In genomic region chr9:35115680-35116538, GRCh38 we compare ENCODE assay signal across 8 cellular contexts. TPM values are rescaled to one million over a fixed set of nuclear protein-coding genes. Genes with fewer than 3 reads are reported as not detected.
DNase-seq lines count a peak whose midpoint lies in the region; ATAC-seq and FAIRE-seq lines count a peak whose summit lies in the region.

A gene with protein sequence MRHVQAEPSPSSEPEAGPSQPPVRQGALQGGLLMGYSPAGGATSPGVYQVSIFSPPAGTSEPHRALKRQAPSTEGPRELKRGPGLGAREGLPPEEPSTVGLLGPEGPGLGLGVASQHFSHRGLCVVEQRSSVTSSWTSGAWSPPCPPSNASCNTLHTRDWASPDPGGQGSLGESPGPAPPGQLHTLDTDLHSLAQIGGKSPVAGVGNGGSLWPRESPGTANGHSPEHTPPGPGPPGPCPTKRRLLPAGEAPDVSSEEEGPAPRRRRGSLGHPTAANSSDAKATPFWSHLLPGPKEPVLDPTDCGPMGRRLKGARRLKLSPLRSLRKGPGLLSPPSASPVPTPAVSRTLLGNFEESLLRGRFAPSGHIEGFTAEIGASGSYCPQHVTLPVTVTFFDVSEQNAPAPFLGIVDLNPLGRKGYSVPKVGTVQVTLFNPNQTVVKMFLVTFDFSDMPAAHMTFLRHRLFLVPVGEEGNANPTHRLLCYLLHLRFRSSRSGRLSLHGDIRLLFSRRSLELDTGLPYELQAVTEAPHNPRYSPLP (minus strand): TSS chr9:35115862. CDS start chr9:35108274, 7,588 bp downstream.

- H3K9ac ChIP-seq in endocrine pancreas (ENCODE audit: control insufficient read depth, insufficient read depth, low read length) (peak within 1 kb of the TSS; percentile 60), mesendoderm (ENCODE audit: low read length) (peak within 1 kb of the TSS; percentile 85)

- H3K4me1 ChIP-seq in endocrine pancreas (ENCODE audit: control insufficient read depth, insufficient read depth, low read length) (peaks cover 3% of the 10 kb centered on the region), mesendoderm (ENCODE audit: control insufficient read depth, low read depth, low read length) (peaks cover 6% of the 10 kb centered on the region)

- peak within 1 kb of the TSS; percentile 94 for H3K4me2 ChIP-seq in mesendoderm (ENCODE audit: low read length)

- H3K79me1 ChIP-seq in mesendoderm (ENCODE audit: low read length): peaks cover 3% of the 10 kb centered on the region

- peaks cover 40% of the 10 kb centered on the region for H3K4me1 Mint-ChIP-seq in activated CD8-positive, alpha-beta memory T cell treated with anti-CD3 and anti-CD28 coated beads, Interleukin-2, amount 10 ng/mL, durations not matched to agents 7 days and 5 days

- H3K18ac ChIP-seq in mesendoderm (ENCODE audit: low read length): peak within 1 kb of the TSS; percentile 81

- no peak within 1 kb of the TSS for H2AK5ac ChIP-seq in mesendoderm (ENCODE audit: low read length)

- no peak for FAIRE-seq in HTR-8/SVneo (lab: Jason Lieb, UNC)

- H3K27me3 Mint-ChIP-seq in activated CD8-positive, alpha-beta memory T cell treated with anti-CD3 and anti-CD28 coated beads, Interleukin-2, amount 10 ng/mL, durations not matched to agents 7 days and 5 days: peaks cover 7% of the 10 kb centered on the region

- peak within 1 kb of the TSS; percentile 84 for H3K27ac Mint-ChIP-seq in activated CD8-positive, alpha-beta memory T cell treated with anti-CD3 and anti-CD28 coated beads, Interleukin-2, amount 10 ng/mL, durations not matched to agents 7 days and 5 days

- DNase-seq in COLO829 (ENCODE audit: low spot score) (peak; percentile 100), HTR-8/SVneo (ENCODE audit: insufficient read length, low spot score) (peak; percentile 65), NOMO-1 treated with dmso at 0.1 percent for 144 hours (lab: John Stamatoyannopoulos, UW; ENCODE audit: unreplicated experiment) (peak; percentile 100), mesendoderm (peak; percentile 100)
- peak; percentile 98 for DNase-seq in activated CD8-positive, alpha-beta memory T cell treated with anti-CD3 and anti-CD28 coated beads, Interleukin-2, amount 10 ng/mL, durations not matched to agents 7 days and 5 days
- peak; percentile 81 for DNase-seq in stimulated activated CD8-positive, alpha-beta memory T cell treated with anti-CD3 and anti-CD28 coated beads, Interleukin-15, amount 100 ng/mL, for 1 hour (ENCODE audit: low read depth)

- H2BK15ac ChIP-seq in mesendoderm (replicated peaks; ENCODE audit: low read depth): peak within 1 kb of the TSS; percentile 61

- peak within 1 kb of the TSS; percentile 85 for H3K56ac ChIP-seq in mesendoderm (ENCODE audit: low read length)

- no CpG with 5 or more reads among the region's 54 CpGs for WGBS in mesendoderm (ENCODE audit: extremely low coverage, insufficient coverage, low lambda C conversion rate)

- H3K36me3 ChIP-seq in endocrine pancreas (ENCODE audit: control insufficient read depth, insufficient read depth, low read length) (no peaks in the 10 kb centered on the region), mesendoderm (ENCODE audit: control insufficient read depth, insufficient read depth, low read length) (no peaks in the 10 kb centered on the region)

- H3K27me3 ChIP-seq in endocrine pancreas (ENCODE audit: control insufficient read depth, insufficient read depth, low read length) (no peaks in the 10 kb centered on the region), mesendoderm (ENCODE audit: insufficient read depth, low read length, poor library complexity) (no peaks in the 10 kb centered on the region)

- no peak within 1 kb of the TSS for H4K8ac ChIP-seq in mesendoderm (ENCODE audit: low read depth, low read length)

- H3K9me3 ChIP-seq in endocrine pancreas (ENCODE audit: control insufficient read depth, low read length): no peaks in the 10 kb centered on the region

- CTCF ChIA-PET in activated CD8-positive, alpha-beta memory T cell treated with anti-CD3 and anti-CD28 coated beads, Interleukin-2, amount 10 ng/mL, durations not matched to agents 7 days and 5 days (lab: Charles Lee): interaction anchor here (0.8 to 4.9 kb wide), 14 partner anchors 13 to 438 kb away, joined by 3 to 34 read pairs (median 4); partner anchors contain the start of genes PIGO, STOML2 and VCP

- H3K4me3 Mint-ChIP-seq in activated CD8-positive, alpha-beta memory T cell treated with anti-CD3 and anti-CD28 coated beads, Interleukin-2, amount 10 ng/mL, durations not matched to agents 7 days and 5 days: peak within 1 kb of the TSS; percentile 90

- H3K4me3 ChIP-seq in endocrine pancreas (ENCODE audit: control insufficient read depth, insufficient read depth, low read length) (peak within 1 kb of the TSS; percentile 71), mesendoderm (ENCODE audit: low read length) (peak within 1 kb of the TSS; percentile 62)

- H3K27ac ChIP-seq in mesendoderm (ENCODE audit: low read depth, low read length): peak within 1 kb of the TSS; percentile 93

- H3K79me2 ChIP-seq in mesendoderm (ENCODE audit: control insufficient read depth, insufficient read depth, low read length): no peaks in the 10 kb centered on the region

- H2BK5ac ChIP-seq in mesendoderm (ENCODE audit: low read length): no peak within 1 kb of the TSS

- H2BK120ac ChIP-seq in mesendoderm (ENCODE audit: low read depth, low read length): no peak within 1 kb of the TSS

- H3K4ac ChIP-seq in mesendoderm (ENCODE audit: low read depth, low read length): peak within 1 kb of the TSS; percentile 74

- no peak within 1 kb of the TSS for H3K23ac ChIP-seq in mesendoderm (ENCODE audit: low read length)

- no peak within 1 kb of the TSS for H4K5ac ChIP-seq in mesendoderm (ENCODE audit: low read length)

- peak; percentile 52 for ATAC-seq in GM21367 (IDR thresholded peaks at IDR 0.05; ENCODE audit: unreplicated experiment)
- ATAC-seq in activated CD8-positive, alpha-beta memory T cell treated with anti-CD3 and anti-CD28 coated beads, Interleukin-2, amount 10 ng/mL, durations not matched to agents 7 days and 5 days: peak; percentile 69

- no peaks in the 10 kb centered on the region for H3K36me3 Mint-ChIP-seq in activated CD8-positive, alpha-beta memory T cell treated with anti-CD3 and anti-CD28 coated beads, Interleukin-2, amount 10 ng/mL, durations not matched to agents 7 days and 5 days

- H3K9me3 Mint-ChIP-seq in activated CD8-positive, alpha-beta memory T cell treated with anti-CD3 and anti-CD28 coated beads, Interleukin-2, amount 10 ng/mL, durations not matched to agents 7 days and 5 days (ENCODE audit: low read depth): no peaks in the 10 kb centered on the region

RNA-seq across cellular contexts. Expression of the gene that starts here (rescaled TPM):
- total RNA-seq in activated CD8-positive, alpha-beta memory T cell treated with anti-CD3 and anti-CD28 coated beads, Interleukin-2, amount 10 ng/mL, durations not matched to agents 7 days and 5 days: 10 to 100 TPM; 15.9 to 17.1 TPM
- polyA plus RNA-seq in mesendoderm (2013, experiment 1 of 2): 6.3 TPM
- polyA plus RNA-seq in mesendoderm (2013, experiment 2 of 2): 6.4 TPM

Comparison
In these comparisons a context has a peak if more than half of its experiments do, and no peak if none do; other contexts are left out.
1. Peak in every context shown above with its lines: DNase-seq, ATAC-seq, H3K4me3 ChIP-seq and H3K27ac ChIP-seq.